Comparison of ENCODE assay signal across 1 cellular context in genomic region chr7:105600720-105601550, GRCh38.
TF ChIP-seq lines count a peak whose summit lies in the region.

No MANE protein-coding gene starts in this region.

TF ChIP-seq in K562, 482 proteins besides CTCF, POLR2A, EP300 and RAD21 (continued from another document and continues in another):
- TF ChIP-seq CHD2 (IDR thresholded peaks at IDR 0.05; ENCODE audit: low read depth, low read length) = peak; percentile 92
- no peak for TF ChIP-seq AFF1 (IDR thresholded peaks at IDR 0.05; ENCODE audit: low read depth in 1 of 2, partially characterized antibody in 2 of 2)
- TF ChIP-seq THRA (IDR thresholded peaks at IDR 0.05) = no peak
- TF ChIP-seq CC2D1A (IDR thresholded peaks at IDR 0.05) = peak; percentile 22; the same call in 1 of the 2 replicates
- peak; percentile 36; the same call in 1 of the 2 replicates for TF ChIP-seq BHLHE40 (IDR thresholded peaks at IDR 0.05; ENCODE audit: low read length)
- TF ChIP-seq UBTF (IDR thresholded peaks at IDR 0.05; ENCODE audit: borderline replicate concordance in 1 of 2, low read depth in 2 of 2, low read length in 2 of 2) = no peak
- TF ChIP-seq ILK (tag; IDR thresholded peaks at IDR 0.05; ENCODE audit: borderline replicate concordance, low read depth) = no peak
- TF ChIP-seq CBX3 (IDR thresholded peaks at IDR 0.05; ENCODE audit: borderline replicate concordance in 1 of 2, low read length in 2 of 2) = 0 out of 3 replicates have a peak, but pooled peaks of 1 of the 2 experiments have one; percentile 46
- no peak for TF ChIP-seq PRDM10 (IDR thresholded peaks at IDR 0.05; ENCODE audit: partially characterized antibody)
- peak; percentile 30; the same call in 1 of the 2 replicates for TF ChIP-seq TAL1 (IDR thresholded peaks at IDR 0.05)
- peak; percentile 23; the same call in 1 of the 2 replicates for TF ChIP-seq CBFA2T2 (conservative IDR thresholded peaks at IDR 0.05)
- no peak for TF ChIP-seq JUND (IDR thresholded peaks at IDR 0.05; ENCODE audit: borderline replicate concordance, low read depth, low read length)
- 0 out of 3 replicates have a peak, but pooled peaks have one; percentile 17 for TF ChIP-seq JUND (tag; IDR thresholded peaks at IDR 0.05; ENCODE audit: borderline replicate concordance, low read depth, low read length)
- TF ChIP-seq MAX (CRISPR knock-in tag; IDR thresholded peaks at IDR 0.05) = peak; percentile 33; the same call in 1 of the 2 replicates
- peak; percentile 51 for TF ChIP-seq CBFA2T3 (IDR thresholded peaks at IDR 0.05)
- peak; percentile 40; the same call in 1 of the 2 replicates for TF ChIP-seq ZNF766 (CRISPR knock-in tag; conservative IDR thresholded peaks at IDR 0.05)
- no peak for TF ChIP-seq NFYB (IDR thresholded peaks at IDR 0.05; ENCODE audit: extremely low read depth, insufficient read length)
- peak; percentile 36 to 71 for TF ChIP-seq E2F6 (IDR thresholded peaks at IDR 0.05; ENCODE audit: borderline replicate concordance in 1 of 2, extremely low read depth in 1 of 2, insufficient read depth in 1 of 2, insufficient read length in 1 of 2, low read depth in 1 of 2, low read length in 1 of 2, poor library complexity in 1 of 2, severe bottlenecking in 1 of 2)
- TF ChIP-seq ZKSCAN1 (IDR thresholded peaks at IDR 0.05; ENCODE audit: low read depth, low read length) = no peak
- TF ChIP-seq NEUROD1 (IDR thresholded peaks at IDR 0.05; ENCODE audit: borderline replicate concordance, low read depth, low read length, partially characterized antibody) = no peak
- TF ChIP-seq WHSC1 (IDR thresholded peaks at IDR 0.05; ENCODE audit: low read length) = no peak
- TF ChIP-seq HMGXB4 (CRISPR knock-in tag; IDR thresholded peaks at IDR 0.05) = no peak
- peak; percentile 92 for TF ChIP-seq MGA (IDR thresholded peaks at IDR 0.05)
- TF ChIP-seq POLR2AphosphoS5 (IDR thresholded peaks at IDR 0.05; ENCODE audit: control insufficient read depth, insufficient read depth, low read depth, low read length) = 0 out of 2 replicates have a peak, but pooled peaks have one; percentile 25
